ENCODE assay signal across 12 cellular contexts in the genomic region with DNA sequence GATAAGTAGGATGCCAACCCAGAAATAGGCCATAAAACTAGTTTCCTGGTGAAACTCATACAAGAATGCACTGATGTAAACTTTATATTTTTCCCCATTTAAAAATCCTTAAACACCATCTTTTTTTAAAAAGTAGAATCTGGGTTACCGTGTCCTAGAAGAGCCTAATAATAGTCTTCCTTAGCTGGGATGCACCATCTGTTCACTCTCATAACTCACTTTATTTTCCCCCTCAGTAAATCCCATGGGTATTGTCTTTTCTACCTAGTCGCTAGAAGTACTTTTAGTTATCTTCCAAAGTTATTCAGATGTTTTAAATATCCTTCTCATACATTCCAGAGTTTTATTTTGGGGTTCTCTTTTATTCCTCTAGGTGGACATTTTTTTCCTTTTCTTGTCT.
DNase-seq lines count a peak whose midpoint lies in the region.
"Had no signal": no experiment of that assay in that cellular context is flagged by ENCODE, and none has a peak within 500 bp of the region (broad histone marks: within the 10 kb centered on the region; RNA-seq: fewer than 3 reads in every experiment).

No MANE protein-coding gene starts in this region.

- DNase-seq in DMS 273 (lab: John Stamatoyannopoulos, UW; ENCODE audit: unreplicated experiment) (peak; percentile 82), NCI-H2171 (lab: John Stamatoyannopoulos, UW) (peak; percentile 62), NCI-H524 (lab: John Stamatoyannopoulos, UW) (peak; percentile 53 to 75), NCI-H82 treated with DMSO at 0.1 percent for 48 hours (lab: John Stamatoyannopoulos, UW; ENCODE audit: unreplicated experiment) (peak; percentile 8), GM03348 (ENCODE audit: low spot score) (no peak), COLO668 (lab: John Stamatoyannopoulos, UW; ENCODE audit: unreplicated experiment) (no peak), NCI-H128 (lab: John Stamatoyannopoulos, UW; ENCODE audit: unreplicated experiment) (no peak), hippocampal formation (lab: John Stamatoyannopoulos, UW) (no peak)
- DNase-seq: CD8-positive, alpha-beta T cell; COR-L47; DMS79 treated with DMSO at 0.1 percent for 48 hours; H9 had no signal

Comparison
In these comparisons a context has a peak if more than half of its experiments do, and no peak if none do; other contexts are left out.
1. DNase-seq: peak in DMS 273 (single experiment), NCI-H2171 (single experiment), NCI-H524 (2 of 2) and NCI-H82 treated with DMSO at 0.1 percent for 48 hours (single experiment); none in GM03348 (single experiment), COLO668 (single experiment), NCI-H128 (single experiment) and hippocampal formation (0 of 2).